32 cellular contexts compared by ENCODE assay signal in the genomic region with DNA sequence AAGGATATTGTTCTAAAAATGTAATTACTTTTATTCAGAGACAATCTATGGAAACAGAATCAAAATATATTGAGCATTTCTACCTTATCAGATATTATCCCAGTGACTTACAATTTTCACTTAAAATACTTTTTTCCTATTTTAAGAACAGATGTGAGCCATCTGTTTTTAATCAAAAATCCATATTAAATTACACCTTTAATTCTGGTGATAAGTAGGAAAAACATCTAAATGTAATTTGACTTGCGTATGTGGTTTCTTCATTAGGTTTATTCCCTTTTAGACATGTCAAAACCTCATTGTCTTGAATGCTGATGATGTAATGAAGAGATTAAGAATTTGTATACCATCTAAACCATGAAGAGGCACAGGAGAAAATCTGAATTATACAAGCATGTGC.
"Had no signal": no experiment of that assay in that cellular context is flagged by ENCODE, and none has a peak within 500 bp of the region (broad histone marks: within the 10 kb centered on the region; RNA-seq: fewer than 3 reads in every experiment).

No MANE protein-coding gene starts in this region.

- H3K27me3 ChIP-seq: adrenal gland, body of pancreas, brain microvascular endothelial cell, breast epithelium had no signal

- H3K4me1 ChIP-seq: body of pancreas, breast epithelium had no signal

- H3K27ac ChIP-seq: adrenal gland, body of pancreas, brain microvascular endothelial cell, breast epithelium, VCaP had no signal

- H3K4me3 ChIP-seq: adrenal gland, body of pancreas, breast epithelium had no signal

- DNase-seq: activated B cell treated with CpG ODN at 0.5 μM for 24 hours; activated CD4-positive, alpha-beta memory T cell treated with anti-CD3 and anti-CD28 coated beads for 36 hours; activated CD4-positive, alpha-beta T cell treated with anti-CD3 and anti-CD28 coated beads for 4 hours; activated CD4-positive, alpha-beta T cell treated with anti-CD3 and anti-CD28 coated beads, Interleukin-2, amount 10 ng/mL, durations not matched to agents 24 days and 14 days; activated CD4-positive, alpha-beta T cell treated with anti-CD3 and anti-CD28 coated beads, Interleukin-2, amount 50 U/mL, for 1 hour; activated CD4-positive, alpha-beta T cell treated with anti-CD3 and anti-CD28 coated beads, Interleukin-2, amount 50 U/mL, for 4 hours; activated CD4-positive, CD25-positive, alpha-beta regulatory T cell treated with anti-CD3 and anti-CD28 coated beads, Interleukin-2, amount 50 U/mL, for 72 hours; activated CD8-positive, alpha-beta memory T cell treated with anti-CD3 and anti-CD28 coated beads, Interleukin-2, amount 50 U/mL, for 4 hours; activated CD8-positive, alpha-beta T cell treated with anti-CD3 and anti-CD28 coated beads for 36 hours; activated effector memory CD4-positive, alpha-beta T cell treated with anti-CD3 and anti-CD28 coated beads, Interleukin-2, amount 50 U/mL, for 16 hours; activated gamma-delta T cell treated with Interleukin-2 at 50 U/mL for 16 hours; activated naive CD4-positive, alpha-beta T cell; activated naive CD4-positive, alpha-beta T cell treated with anti-CD3 and anti-CD28 coated beads for 36 hours; activated naive CD4-positive, alpha-beta T cell treated with anti-CD3 and anti-CD28 coated beads, Interleukin-2, amount 50 U/mL, for 16 hours; activated naive CD8-positive, alpha-beta T cell treated with anti-CD3 and anti-CD28 coated beads for 36 hours; activated T-cell treated with anti-CD3 and anti-CD28 coated beads for 4 hours; activated T-cell treated with anti-CD3 and anti-CD28 coated beads, Interleukin-2, amount 50 U/mL, for 1 hour; activated T-cell treated with anti-CD3 and anti-CD28 coated beads, Interleukin-2, amount 50 U/mL, for 4 hours; activated T-cell treated with anti-CD3 and anti-CD28 coated beads, Interleukin-2, amount 50 U/mL, for 72 hours; adrenal gland; amniotic stem cell; aorta; body of pancreas; brain microvascular endothelial cell; central memory CD4-positive, alpha-beta T cell; T-helper 1 cell; T-helper 2 cell; T-helper 9 cell had no signal

- ATAC-seq: activated CD8-positive, alpha-beta T cell treated with anti-CD3 and anti-CD28 coated beads for 36 hours; activated naive CD4-positive, alpha-beta T cell treated with anti-CD3 and anti-CD28 coated beads, Interleukin-2, amount 50 U/mL, for 72 hours; activated T-cell treated with anti-CD3 and anti-CD28 coated beads, Interleukin-2, amount 50 U/mL, for 4 hours; activated T-cell treated with anti-CD3 and anti-CD28 coated beads, Interleukin-2, amount 50 U/mL, for 72 hours; activated T-helper 17 cell treated with anti-CD3 and anti-CD28 coated beads, Interleukin-2, amount 50 U/mL, for 72 hours; body of pancreas had no signal

- H3K36me3 ChIP-seq: adrenal gland, brain microvascular endothelial cell, breast epithelium had no signal

- H3K9me3 ChIP-seq: body of pancreas, breast epithelium had no signal
